8 cellular contexts compared by ENCODE assay signal in the genomic region with DNA sequence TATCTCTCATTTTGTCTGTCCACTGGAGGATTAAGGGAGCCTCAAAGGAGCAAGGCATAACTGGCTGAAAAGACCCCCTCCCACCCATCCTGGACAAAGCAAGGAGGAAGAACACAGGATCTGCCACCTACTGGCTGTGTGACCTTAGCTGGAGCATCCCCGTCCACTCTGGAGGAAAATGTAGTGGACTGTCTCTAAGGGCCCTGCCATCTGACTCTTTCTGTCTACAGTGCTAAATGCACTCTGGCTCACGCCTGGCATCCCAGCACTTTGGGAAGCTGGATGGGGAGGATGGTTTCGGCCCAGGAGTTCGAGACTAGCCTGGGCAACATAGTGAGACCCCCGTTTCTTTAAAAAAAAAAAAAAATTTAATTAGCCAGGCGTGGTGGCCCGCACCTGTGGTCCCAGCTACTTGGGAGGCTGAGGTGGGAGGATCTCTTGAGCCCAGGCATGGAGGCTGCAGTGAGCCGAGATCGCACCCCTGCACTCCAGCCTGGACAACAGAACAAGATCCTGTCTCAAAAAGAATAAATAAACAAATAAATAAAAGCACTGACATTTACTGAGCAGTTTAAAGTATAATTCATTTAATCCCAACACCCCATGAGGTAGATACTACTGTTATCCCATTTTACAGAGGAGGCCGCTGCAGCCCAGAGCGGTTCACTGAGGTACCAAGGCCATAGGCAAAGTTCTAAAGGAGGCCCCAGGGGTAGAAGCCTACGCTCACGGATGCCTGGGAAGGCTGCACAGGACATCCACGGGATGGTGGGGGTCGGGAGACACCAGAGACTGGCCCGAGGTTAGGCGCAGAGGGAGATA. TPM values are rescaled to one million over a fixed set of nuclear protein-coding genes. Genes with fewer than 3 reads are reported as not detected.
DNase-seq lines count a peak whose midpoint lies in the region; ATAC-seq and TF ChIP-seq lines count a peak whose summit lies in the region.

No MANE protein-coding gene starts in this region.

- no peaks in the 10 kb centered on the region for H3K27me3 Mint-ChIP-seq in CD8-positive, alpha-beta memory T cell
- H3K27me3 Mint-ChIP-seq in MCF 10A (ENCODE audit: insufficient read depth, unreplicated experiment) (no peaks in the 10 kb centered on the region), type B pancreatic cell (no peaks in the 10 kb centered on the region)

- CTCF ChIA-PET in CD8-positive, alpha-beta memory T cell (lab: Charles Lee), result interaction anchor here (1.0 to 2.9 kb wide), 8 partner anchors 14 to 117 kb away, joined by 3 to 8 read pairs (median 3); no protein-coding TSS in a partner anchor
- CTCF ChIA-PET in MCF 10A (lab: Yijun Ruan, JAX), result interaction anchor here (0.6 to 1.5 kb wide), 5 partner anchors 8 to 110 kb away, joined by 3 to 5 read pairs (median 3); no protein-coding TSS in a partner anchor

- H3K27ac Mint-ChIP-seq in CD8-positive, alpha-beta memory T cell, result peak overlapping the region; percentile 95 to 99 (median 98)
- H3K27ac Mint-ChIP-seq in MCF 10A (ENCODE audit: low read depth, unreplicated experiment) (peak overlapping the region; percentile 67), type B pancreatic cell (peak overlapping the region; percentile 85)

- no peaks in the 10 kb centered on the region for H3K27me3 ChIP-seq in CD8-positive, alpha-beta memory T cell (ENCODE audit: insufficient read depth, low read length, poor library complexity, severe bottlenecking)
- no peaks in the 10 kb centered on the region for H3K27me3 ChIP-seq in lung (ENCODE audit: control insufficient read depth, insufficient read depth)

- POLR2A ChIA-PET in CD8-positive, alpha-beta memory T cell (lab: Charles Lee), result interaction anchor here (1.1 to 1.5 kb wide), 4 partner anchors 8 to 42 kb away, joined by 4 to 7 read pairs (median 6); no protein-coding TSS in a partner anchor
- POLR2A ChIA-PET in MCF 10A (lab: Yijun Ruan, JAX), result interaction anchor here (0.8 to 3.1 kb wide), 7 partner anchors 10 to 362 kb away, joined by 3 to 25 read pairs (median 8); a partner anchor contains a TSS

- peaks cover 41% of the 10 kb centered on the region for H3K4me1 ChIP-seq in CD8-positive, alpha-beta memory T cell (ENCODE audit: insufficient read depth, low read length)
- peaks cover 11% of the 10 kb centered on the region in 2 donors for H3K4me1 ChIP-seq in lung (ENCODE audit: control insufficient read depth in 2 of 2, insufficient read depth in 2 of 2, low read length in 2 of 2)

- peak overlapping the region; percentile 79 for H3K4me3 ChIP-seq in CD8-positive, alpha-beta memory T cell (ENCODE audit: low read length)
- H3K4me3 ChIP-seq in lung, result peak overlapping the region; percentile 78

- peak overlapping the region; percentile 95 to 100 (median 99) for H3K4me3 Mint-ChIP-seq in CD8-positive, alpha-beta memory T cell
- H3K4me3 Mint-ChIP-seq in MCF 10A (ENCODE audit: unreplicated experiment), result peak overlapping the region; percentile 92
- H3K4me3 Mint-ChIP-seq in type B pancreatic cell, result peak overlapping the region; percentile 98

- ATAC-seq in HG03432 (IDR thresholded peaks at IDR 0.05; ENCODE audit: unreplicated experiment), result peak; percentile 15
- ATAC-seq in lung (ENCODE audit: insufficient read depth, low FRiP score), result no peak
- no peak for ATAC-seq in HG03565 (IDR thresholded peaks at IDR 0.05; ENCODE audit: unreplicated experiment)

- peak in 1 of 5 donors; percentile 33 for DNase-seq in CD8-positive, alpha-beta memory T cell
- DNase-seq in MCF 10A (ENCODE audit: unreplicated experiment) (no peak), lung (ENCODE audit: low spot score) (no peak), type B pancreatic cell (ENCODE audit: extremely low spot score, unreplicated experiment) (no peak), EL (no peak), SHP77 treated with DMSO at 0.1 percent for 48 hours (lab: John Stamatoyannopoulos, UW) (no peak)

- H3K9me3 Mint-ChIP-seq in CD8-positive, alpha-beta memory T cell, result no peaks in the 10 kb centered on the region
- H3K9me3 Mint-ChIP-seq in MCF 10A (ENCODE audit: unreplicated experiment) (no peaks in the 10 kb centered on the region), type B pancreatic cell (no peaks in the 10 kb centered on the region)

- TSS peak; percentile 23 for BruUV-seq in MCF 10A (replicated peaks; lab: Mats Ljungman, UMichigan)

- peaks cover 0 to 19% (median 5%) of the 10 kb centered on the region in 3 donors for H3K36me3 Mint-ChIP-seq in CD8-positive, alpha-beta memory T cell
- H3K36me3 Mint-ChIP-seq in MCF 10A (ENCODE audit: insufficient read depth, unreplicated experiment) (peaks cover 9% of the 10 kb centered on the region), type B pancreatic cell (no peaks in the 10 kb centered on the region)

- H3K4me1 Mint-ChIP-seq in CD8-positive, alpha-beta memory T cell, result peaks cover 51 to 64% (median 53%) of the 10 kb centered on the region in 3 donors
- H3K4me1 Mint-ChIP-seq in MCF 10A (ENCODE audit: insufficient read depth, unreplicated experiment) (peaks cover 29% of the 10 kb centered on the region), type B pancreatic cell (ENCODE audit: unreplicated experiment) (peaks cover 21% of the 10 kb centered on the region)

- intact Hi-C loops in MCF 10A (cut with micrococcal nuclease), result loop anchor here (2.0 kb wide), 1 partner anchor 64 kb away; no protein-coding TSS in a partner anchor

- 31 to 43% methylated on average over 17 of the region's 17 CpGs for WGBS in lung, 2 donors

- peak overlapping the region; percentile 72 for H3K27ac ChIP-seq in CD8-positive, alpha-beta memory T cell (ENCODE audit: low read depth, low read length)
- H3K27ac ChIP-seq in lung (ENCODE audit: low read depth in 1 of 2, low read length in 1 of 2), result peak overlapping the region; percentile 54 to 93

- TF ChIP-seq CTCF in MCF 10A (IDR thresholded peaks at IDR 0.05; ENCODE audit: unreplicated experiment) (no peak), lung (IDR thresholded peaks at IDR 0.05; ENCODE audit: control extremely low read depth, extremely low read depth) (no peak), type B pancreatic cell (conservative IDR thresholded peaks at IDR 0.05) (no peak)

- no peaks in the 10 kb centered on the region for H3K36me3 ChIP-seq in CD8-positive, alpha-beta memory T cell (ENCODE audit: insufficient read depth, low read length)
- H3K36me3 ChIP-seq in lung (ENCODE audit: control insufficient read depth in 2 of 2, insufficient read depth in 2 of 2, low read length in 2 of 2), result no peaks in the 10 kb centered on the region

- H3K9me3 ChIP-seq in CD8-positive, alpha-beta memory T cell (ENCODE audit: low read length), result no peaks in the 10 kb centered on the region
- no peaks in the 10 kb centered on the region for H3K9me3 ChIP-seq in lung (ENCODE audit: control insufficient read depth in 2 of 2, insufficient read depth in 1 of 2, low read length in 1 of 2)

RNA-seq across cellular contexts. Expression of a gene that starts 1.1 kb away (rescaled TPM):
- total RNA-seq in CD8-positive, alpha-beta memory T cell, result 10 to 100 TPM; 40.1 to 41.1 TPM
- 26.4 TPM for polyA plus RNA-seq in CD8-positive, alpha-beta memory T cell
- total RNA-seq in MCF 10A (2022), result 21.2 and 21.6 TPM in 2 replicates
- total RNA-seq in lung, result 10 to 100 TPM; 54.5 to 62.9 TPM
- polyA plus RNA-seq in lung, result 10 to 100 TPM; 21.8 to 23.3 TPM
- total RNA-seq in type B pancreatic cell (ENCODE audit: low replicate concordance), result 17.4 and 22.1 TPM in 2 replicates

RNA-seq across cellular contexts. Expression of a gene that starts 15.9 kb away (rescaled TPM):
- not detected for total RNA-seq in CD8-positive, alpha-beta memory T cell
- polyA plus RNA-seq in CD8-positive, alpha-beta memory T cell, result not detected
- total RNA-seq in MCF 10A (2022) (not detected in 2 replicates), lung (under 1 TPM in 1 of 2 donors, not detected in 1; 0.25 TPM), type B pancreatic cell (ENCODE audit: low replicate concordance) (not detected in 2 replicates)
- polyA plus RNA-seq in lung, result under 1 TPM in 1 of 2 donors, not detected in 1; 0.04 TPM

RNA-seq across cellular contexts. Expression of a gene that starts 54.8 kb away (rescaled TPM):
- 1 to 10 TPM; 2.1 to 2.3 TPM for total RNA-seq in CD8-positive, alpha-beta memory T cell
- 2.0 TPM for polyA plus RNA-seq in CD8-positive, alpha-beta memory T cell
- total RNA-seq in MCF 10A (2022) (0.30 and 0.34 TPM in 2 replicates), lung (1 to 10 TPM; 2.8 to 9.8 TPM), type B pancreatic cell (ENCODE audit: low replicate concordance) (15.7 and 20.1 TPM in 2 replicates)
- 1 to 10 TPM in 1 of 2 donors, under 1 TPM in 1; 0.95 to 1.5 TPM for polyA plus RNA-seq in lung
